ENCODE assay signal across 16 cellular contexts in the genomic region with DNA sequence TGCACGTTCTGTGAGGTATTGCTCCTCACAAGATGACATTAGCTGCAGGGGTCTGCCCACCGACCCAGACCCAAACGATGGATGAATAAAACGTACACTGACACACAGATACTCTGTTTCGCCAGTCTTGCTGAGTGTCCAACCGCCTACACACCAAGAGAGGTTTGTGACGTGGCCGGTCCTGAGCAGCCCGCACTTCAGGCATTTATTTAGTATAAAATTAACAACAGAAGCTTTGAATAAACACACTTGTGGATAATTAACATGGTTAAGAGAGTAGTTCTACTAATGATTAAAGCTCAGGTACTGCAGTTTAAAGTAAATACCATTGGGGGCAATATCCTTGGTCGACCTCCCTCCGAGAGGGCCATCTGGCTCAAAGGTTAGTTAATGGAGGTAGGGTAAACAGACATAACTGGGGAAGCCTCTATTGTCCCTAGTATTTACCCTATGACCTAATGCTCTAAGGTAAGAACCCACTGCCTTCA.
"Had no signal": no experiment of that assay in that cellular context is flagged by ENCODE, and none has a peak within 500 bp of the region (broad histone marks: within the 10 kb centered on the region; RNA-seq: fewer than 3 reads in every experiment).

No MANE protein-coding gene starts in this region.

- ATAC-seq: naive thymus-derived CD8-positive, alpha-beta T cell; right cardiac atrium; stimulated activated memory B cell treated with anti-CD40 and anti-IgM and Interleukin-4, amounts not matched to agents 10 μg/mL and 1 μg/mL and 100 μg/mL, for 72 hours had no signal

- H3K27ac Mint-ChIP-seq: activated CD4-positive, alpha-beta memory T cell treated with anti-CD3 and anti-CD28 coated beads for 36 hours; activated naive CD8-positive, alpha-beta T cell treated with anti-CD3 and anti-CD28 coated beads for 36 hours; dendritic cell treated with granulocyte-macrophage colony-stimulating factor and Interleukin-4, amounts not matched to agents 40 ng/mL and 50 ng/mL, for 4 days; naive thymus-derived CD8-positive, alpha-beta T cell; stimulated activated memory B cell treated with anti-CD40 and anti-IgM and Interleukin-4, amounts not matched to agents 10 μg/mL and 1 μg/mL and 100 μg/mL, for 72 hours had no signal

- H3K36me3 ChIP-seq: lower lobe of right lung, neutrophil, tibial nerve, vagina had no signal

- DNase-seq: activated CD4-positive, alpha-beta memory T cell treated with anti-CD3 and anti-CD28 coated beads for 36 hours; activated CD4-positive, alpha-beta T cell treated with anti-CD3 and anti-CD28 coated beads for 1 hour; activated gamma-delta T cell; activated naive CD8-positive, alpha-beta T cell treated with anti-CD3 and anti-CD28 coated beads for 36 hours; activated T-cell treated with anti-CD3 and anti-CD28 coated beads, Interleukin-2, amount 50 U/mL, for 48 hours; cerebellar nuclear complex; erythroblast; kidney; lower lobe of right lung; naive thymus-derived CD8-positive, alpha-beta T cell; right cardiac atrium had no signal

- H3K4me3 Mint-ChIP-seq: activated CD4-positive, alpha-beta memory T cell treated with anti-CD3 and anti-CD28 coated beads for 36 hours; activated naive CD8-positive, alpha-beta T cell treated with anti-CD3 and anti-CD28 coated beads for 36 hours; dendritic cell treated with granulocyte-macrophage colony-stimulating factor and Interleukin-4, amounts not matched to agents 40 ng/mL and 50 ng/mL, for 4 days; naive thymus-derived CD8-positive, alpha-beta T cell; stimulated activated memory B cell treated with anti-CD40 and anti-IgM and Interleukin-4, amounts not matched to agents 10 μg/mL and 1 μg/mL and 100 μg/mL, for 72 hours had no signal

- H3K4me3 ChIP-seq: lower lobe of right lung, tibial nerve, vagina had no signal

- H3K4me1 ChIP-seq: lower lobe of right lung, tibial nerve, vagina had no signal

- H3K27ac ChIP-seq: lower lobe of right lung, neutrophil, tibial nerve, vagina had no signal

- H3K9me3 ChIP-seq: lower lobe of right lung, neutrophil, vagina had no signal

- H3K4me1 Mint-ChIP-seq: activated naive CD8-positive, alpha-beta T cell treated with anti-CD3 and anti-CD28 coated beads for 36 hours; naive thymus-derived CD8-positive, alpha-beta T cell; stimulated activated memory B cell treated with anti-CD40 and anti-IgM and Interleukin-4, amounts not matched to agents 10 μg/mL and 1 μg/mL and 100 μg/mL, for 72 hours had no signal

- H3K27me3 ChIP-seq: tibial nerve, vagina had no signal

- H3K36me3 Mint-ChIP-seq: activated CD4-positive, alpha-beta memory T cell treated with anti-CD3 and anti-CD28 coated beads for 36 hours; naive thymus-derived CD8-positive, alpha-beta T cell; stimulated activated memory B cell treated with anti-CD40 and anti-IgM and Interleukin-4, amounts not matched to agents 10 μg/mL and 1 μg/mL and 100 μg/mL, for 72 hours had no signal
